In the genomic region with DNA sequence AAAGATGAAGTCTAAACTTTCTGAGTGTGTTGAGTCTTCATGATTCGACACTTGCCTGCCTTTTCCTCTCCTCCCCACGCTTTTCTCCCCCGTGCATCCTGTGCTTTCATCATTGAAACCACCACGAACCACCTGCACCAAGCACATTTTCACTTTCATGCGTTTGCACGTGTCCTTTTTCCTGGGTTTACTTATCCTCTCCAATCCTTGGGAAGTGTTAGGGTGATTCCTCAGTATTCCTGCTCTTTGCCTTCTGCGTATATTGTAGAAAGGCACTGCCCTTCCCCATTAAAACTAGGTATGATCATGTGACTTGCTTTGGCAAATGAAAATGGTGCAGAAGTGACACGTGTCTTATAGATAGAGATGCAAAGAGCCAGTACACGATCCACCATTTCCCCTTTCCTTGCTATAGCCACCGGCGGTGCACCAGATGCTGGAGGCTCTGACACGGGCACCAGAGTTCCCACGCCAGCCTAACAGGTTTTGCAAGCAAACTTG, we compare ENCODE assay signal across 9 cellular contexts.
A peak's percentile ranks its signal among the peaks of the same experiment; 100 is the strongest.
DNase-seq lines count a peak whose midpoint lies in the region; ATAC-seq, FAIRE-seq and TF ChIP-seq lines count a peak whose summit lies in the region.
"Had no signal": no experiment of that assay in that cellular context is flagged by ENCODE, and none has a peak within 500 bp of the region (broad histone marks: within the 10 kb centered on the region; RNA-seq: fewer than 3 reads in every experiment).

No MANE protein-coding gene starts in this region.

- no TSS peak for BruUV-seq in Calu3 (replicated peaks; lab: Mats Ljungman, UMichigan)

- DNase-seq in GM12892 (ENCODE audit: insufficient read length) (no peak), SK-N-DZ (ENCODE audit: low spot score) (peak; percentile 6), NOMO-1 treated with dmso at 0.1 percent for 144 hours (lab: John Stamatoyannopoulos, UW; ENCODE audit: unreplicated experiment) (no peak), Calu3 (no peak), HK-2 (ENCODE audit: unreplicated experiment) (no peak), HFFc6 (no peak)
- peak in 7 of 10 donors; percentile 14 to 70 (median 48) for DNase-seq in naive thymus-derived CD8-positive, alpha-beta T cell

- H3K36me3 Mint-ChIP-seq in naive thymus-derived CD8-positive, alpha-beta T cell: no peaks in the 10 kb centered on the region
- H3K36me3 Mint-ChIP-seq in Calu3 (ENCODE audit: insufficient read depth, unreplicated experiment): no peaks in the 10 kb centered on the region
- no peaks in the 10 kb centered on the region for H3K36me3 Mint-ChIP-seq in HFFc6 (ENCODE audit: low read depth)

- H3K4me1 Mint-ChIP-seq in naive thymus-derived CD8-positive, alpha-beta T cell: peaks cover 10 to 44% (median 29%) of the 10 kb centered on the region in 4 donors
- H3K4me1 Mint-ChIP-seq in Calu3 (ENCODE audit: low read depth, unreplicated experiment): peaks cover 7% of the 10 kb centered on the region
- H3K4me1 Mint-ChIP-seq in HFFc6 (ENCODE audit: low read depth): no peaks in the 10 kb centered on the region

- H3K27me3 Mint-ChIP-seq in naive thymus-derived CD8-positive, alpha-beta T cell: no peaks in the 10 kb centered on the region
- H3K27me3 Mint-ChIP-seq in Calu3 (ENCODE audit: unreplicated experiment): no peaks in the 10 kb centered on the region
- H3K27me3 Mint-ChIP-seq in HFFc6 (ENCODE audit: insufficient read depth): peaks cover 2% of the 10 kb centered on the region; the same call in 1 of the 2 replicates

- peak overlapping the region; percentile 84 to 97 (median 94) for H3K27ac Mint-ChIP-seq in naive thymus-derived CD8-positive, alpha-beta T cell
- no peak overlapping the region for H3K27ac Mint-ChIP-seq in Calu3 (ENCODE audit: unreplicated experiment)
- H3K27ac Mint-ChIP-seq in HFFc6: no peak overlapping the region

- H3K4me3 Mint-ChIP-seq in naive thymus-derived CD8-positive, alpha-beta T cell: peak overlapping the region; percentile 81 to 95 (median 89)
- H3K4me3 Mint-ChIP-seq in Calu3 (ENCODE audit: low read depth, unreplicated experiment) (no peak overlapping the region), HFFc6 (no peak overlapping the region)

- TF ChIP-seq CTCF in Calu3 (IDR thresholded peaks at IDR 0.05; ENCODE audit: unreplicated experiment): no peak
- TF ChIP-seq CTCF in HFFc6 (IDR thresholded peaks at IDR 0.05): no peak

- CTCF ChIA-PET in Calu3 (lab: Charles Lee): no interaction called here

- peak; percentile 67 for ATAC-seq in HG02678 (IDR thresholded peaks at IDR 0.05; ENCODE audit: unreplicated experiment)
- ATAC-seq in naive thymus-derived CD8-positive, alpha-beta T cell: peak; percentile 87 to 90

- peak; percentile 78 for FAIRE-seq in GM12892 (lab: Jason Lieb, UNC)
- FAIRE-seq: TTC549 had no signal

- no peak for TF ChIP-seq POLR2A in GM12892 (IDR thresholded peaks at IDR 0.05; ENCODE audit: low read depth, low read length)

- intact Hi-C loops in Calu3 (cut with micrococcal nuclease; ENCODE audit: unreplicated experiment): no loop called here

- POLR2A ChIA-PET in naive thymus-derived CD8-positive, alpha-beta T cell (lab: Charles Lee): interaction anchor here (0.9 kb wide), 1 partner anchor 9 kb away, joined by 3 read pairs; no protein-coding TSS in a partner anchor

- no peaks in the 10 kb centered on the region for H3K9me3 Mint-ChIP-seq in naive thymus-derived CD8-positive, alpha-beta T cell
- no peaks in the 10 kb centered on the region for H3K9me3 Mint-ChIP-seq in Calu3 (ENCODE audit: low read depth, unreplicated experiment)
- no peaks in the 10 kb centered on the region for H3K9me3 Mint-ChIP-seq in HFFc6

Comparison
In these comparisons a context has a peak if more than half of its experiments do, and no peak if none do; other contexts are left out.
1. DNase-seq: peak in SK-N-DZ (single experiment) and naive thymus-derived CD8-positive, alpha-beta T cell (7 of 10); none in GM12892 (single experiment), NOMO-1 treated with dmso at 0.1 percent for 144 hours (single experiment), Calu3 (single experiment), HK-2 (single experiment) and HFFc6 (single experiment).
2. H3K27ac Mint-ChIP-seq: peak in naive thymus-derived CD8-positive, alpha-beta T cell (10 of 10); none in Calu3 (single experiment) and HFFc6 (single experiment).
3. H3K4me3 Mint-ChIP-seq: peak in naive thymus-derived CD8-positive, alpha-beta T cell (10 of 10); none in Calu3 (single experiment) and HFFc6 (single experiment).